14 cellular contexts compared by ENCODE assay signal in genomic region chr3:56053727-56054126, GRCh38.
DNase-seq lines count a peak whose midpoint lies in the region; ATAC-seq and TF ChIP-seq lines count a peak whose summit lies in the region.
"Had no signal": no experiment of that assay in that cellular context is flagged by ENCODE, and none has a peak within 500 bp of the region (broad histone marks: within the 10 kb centered on the region; RNA-seq: fewer than 3 reads in every experiment).

No MANE protein-coding gene starts in this region.

- TF ChIP-seq CTCF in hepatocyte (IDR thresholded peaks at IDR 0.05; ENCODE audit: poor library complexity) (no peak), nephron (IDR thresholded peaks at IDR 0.05; ENCODE audit: unreplicated experiment in 3 of 3) (no peak)

- H3K4me1 ChIP-seq in hepatocyte (ENCODE audit: insufficient read depth) = peaks cover 41% of the 10 kb centered on the region

- no peaks in the 10 kb centered on the region for H3K36me3 Mint-ChIP-seq in nephron (ENCODE audit: low read depth)
- H3K36me3 Mint-ChIP-seq: IgD-negative memory B cell had no signal

- WGBS in hepatocyte (ENCODE audit: low lambda C conversion rate, missing lambda C conversion rate) = 33% methylated on average over 3 of the region's 3 CpGs

- no peaks in the 10 kb centered on the region for H3K9me3 ChIP-seq in hepatocyte (ENCODE audit: low read depth)

- H3K4me2 ChIP-seq in hepatocyte = peak overlapping the region; percentile 51

- no peaks in the 10 kb centered on the region for H3K27me3 Mint-ChIP-seq in nephron (ENCODE audit: low read depth)

- DNase-seq in NCI-H510A treated with DMSO at 0.1 percent for 48 hours (lab: John Stamatoyannopoulos, UW) (peak; percentile 28), NCI-H510A (lab: John Stamatoyannopoulos, UW) (no peak), hepatocyte (ENCODE audit: low spot score) (no peak), AG08396 (ENCODE audit: low spot score) (no peak), G401 (ENCODE audit: low spot score) (no peak)
- DNase-seq: 8988T; C1 segment of cervical spinal cord; CD4-positive, alpha-beta T cell; DMS153 had no signal

- no peaks in the 10 kb centered on the region for H3K79me2 ChIP-seq in hepatocyte

- peak overlapping the region; percentile 45 for H3K27ac ChIP-seq in hepatocyte

- H3K27ac Mint-ChIP-seq in nephron = peak overlapping the region in 2 of 3 experiments; percentile 5 to 77
- H3K27ac Mint-ChIP-seq: CD4-positive, alpha-beta T cell; IgD-negative memory B cell had no signal

- H3K4me3 ChIP-seq in hepatocyte = no peak overlapping the region
- H3K4me3 ChIP-seq: GM12878 had no signal

- H2AFZ ChIP-seq in hepatocyte = no peak overlapping the region

- peaks cover 70% of the 10 kb centered on the region for H3K4me1 Mint-ChIP-seq in nephron
- H3K4me1 Mint-ChIP-seq: IgD-negative memory B cell had no signal

- no peaks in the 10 kb centered on the region for H3K9me2 ChIP-seq in hepatocyte (replicated peaks; ENCODE audit: insufficient read depth)

- in situ Hi-C loops in G401 (cut with HindIII; ENCODE audit: low sequenced_read_pairs) = no loop called here

- H3K27me3 ChIP-seq in hepatocyte = no peaks in the 10 kb centered on the region

- no peaks in the 10 kb centered on the region for H3K36me3 ChIP-seq in hepatocyte (replicated peaks; ENCODE audit: insufficient read depth, low read depth)

- no peak for ATAC-seq in HG02852 (IDR thresholded peaks at IDR 0.05; ENCODE audit: unreplicated experiment)
- ATAC-seq: GM12878, HCT116 had no signal

- H3K4me3 Mint-ChIP-seq in nephron = no peak overlapping the region
- H3K4me3 Mint-ChIP-seq: CD4-positive, alpha-beta T cell; IgD-negative memory B cell had no signal

- H3K9me3 Mint-ChIP-seq in nephron = no peaks in the 10 kb centered on the region
- H3K9me3 Mint-ChIP-seq: CD4-positive, alpha-beta T cell; IgD-negative memory B cell had no signal

- H4K20me1 ChIP-seq in hepatocyte (ENCODE audit: insufficient read depth, poor library complexity, severe bottlenecking) = no peaks in the 10 kb centered on the region
